In genomic region chr20:11922561-11922960, GRCh38 we compare ENCODE assay signal across 22 cellular contexts.
"Had no signal": no experiment of that assay in that cellular context is flagged by ENCODE, and none has a peak within 500 bp of the region (broad histone marks: within the 10 kb centered on the region; RNA-seq: fewer than 3 reads in every experiment).

No MANE protein-coding gene starts in this region.

- H3K36me3 ChIP-seq: ovary had no signal

- DNase-seq: activated B cell treated with CpG ODN at 0.5 μM for 24 hours; activated CD4-positive, alpha-beta T cell treated with anti-CD3 and anti-CD28 coated beads for 36 hours; activated CD4-positive, alpha-beta T cell treated with anti-CD3 and anti-CD28 coated beads, Interleukin-2, amount 50 U/mL, for 48 hours; activated CD8-positive, alpha-beta memory T cell treated with anti-CD3 and anti-CD28 coated beads, Interleukin-2, amount 50 U/mL, for 48 hours; activated naive CD4-positive, alpha-beta T cell; activated T-cell treated with anti-CD3 and anti-CD28 coated beads, Interleukin-2, amount 50 U/mL, for 4 hours; adrenal gland; dermis blood vessel endothelial cell; effector memory CD4-positive, alpha-beta T cell; foreskin keratinocyte; lower lobe of right lung; natural killer cell; ovary; right lobe of liver; stimulated activated CD4-positive, alpha-beta T cell treated with anti-CD3 and anti-CD28 coated beads, Interleukin-2, amount 100 ng/mL, for 24 hours; stimulated activated naive CD8-positive, alpha-beta T cell treated with anti-CD3 and anti-CD28 coated beads, Interleukin-15, amount 100 ng/mL, for 72 hours; SW 1271; T-helper 17 cell had no signal

- H3K9me3 ChIP-seq: adrenal gland, lower lobe of right lung, ovary, right lobe of liver, suprapubic skin, tibial nerve had no signal

- H3K4me1 ChIP-seq: foreskin keratinocyte, right lobe of liver had no signal

- H3K27ac ChIP-seq: adrenal gland, foreskin keratinocyte, lower lobe of right lung, ovary, right lobe of liver, skin epidermis, suprapubic skin, tibial nerve had no signal

- H3K4me3 ChIP-seq: adrenal gland, lower lobe of right lung, ovary, right lobe of liver, skin epidermis, suprapubic skin, tibial nerve had no signal

- H3K27me3 ChIP-seq: adrenal gland, foreskin keratinocyte, ovary, right lobe of liver, suprapubic skin, tibial nerve had no signal

- ATAC-seq: activated CD4-positive, alpha-beta T cell treated with anti-CD3 and anti-CD28 coated beads for 36 hours; activated T-cell treated with anti-CD3 and anti-CD28 coated beads, Interleukin-2, amount 50 U/mL, for 4 hours; foreskin keratinocyte; lower lobe of right lung; natural killer cell; right lobe of liver; stimulated activated effector memory CD8-positive, alpha-beta T cell treated with anti-CD3 and anti-CD28 coated beads, Interleukin-12 subunit alpha, Interleukin-12 subunit beta, amount 100 ng/mL, for 72 hours; stimulated activated naive CD8-positive, alpha-beta T cell treated with anti-CD3 and anti-CD28 coated beads, Interleukin-15, amount 100 ng/mL, for 72 hours; T-helper 17 cell had no signal
